26 cellular contexts compared by ENCODE assay signal in the genomic region with DNA sequence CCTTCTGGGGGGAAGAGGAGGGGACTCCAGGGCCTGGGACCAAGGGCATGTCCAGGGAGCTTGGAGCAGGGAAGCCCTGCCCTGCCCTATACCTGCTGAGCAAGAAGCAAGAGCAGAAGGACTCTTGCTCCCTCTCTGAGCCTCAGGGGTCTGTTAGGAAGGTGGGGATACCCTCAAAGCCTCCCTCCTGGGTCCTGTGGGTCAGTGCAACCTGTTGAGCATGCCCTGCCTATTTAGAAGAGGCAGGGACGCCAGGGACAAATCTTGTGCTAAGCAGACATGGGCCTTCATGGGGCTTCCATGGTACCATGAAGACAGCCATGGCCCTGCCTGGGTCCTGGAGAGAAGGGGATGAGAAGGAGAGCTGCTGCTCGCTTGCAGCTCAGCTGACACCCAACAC. TPM values are rescaled to one million over a fixed set of nuclear protein-coding genes. Genes with fewer than 3 reads are reported as not detected.
DNase-seq lines count a peak whose midpoint lies in the region; FAIRE-seq and TF ChIP-seq lines count a peak whose summit lies in the region.
"Had no signal": no experiment of that assay in that cellular context is flagged by ENCODE, and none has a peak within 500 bp of the region (broad histone marks: within the 10 kb centered on the region; RNA-seq: fewer than 3 reads in every experiment).

No MANE protein-coding gene starts in this region.

- H3K4me3 Mint-ChIP-seq in activated CD4-positive, alpha-beta T cell treated with anti-CD3 and anti-CD28 coated beads, Interleukin-2, amount 10 ng/mL, durations not matched to agents 24 days and 14 days, result peak overlapping the region; percentile 81
- peak overlapping the region; percentile 84 for H3K4me3 Mint-ChIP-seq in activated T-helper 1 cell treated with anti-CD3 and anti-CD28 coated beads, Interleukin-12 subunit alpha, Interleukin-12 subunit beta, Interleukin-2, Interleukin-4 antibody, amounts not matched to agents 30 ng/mL and 10 ng/mL and 1 ng/mL, durations not matched to agents 14 hours and 24 hours and 36 hours
- H3K4me3 Mint-ChIP-seq in neural progenitor cell, result peak overlapping the region; percentile 34
- H3K4me3 Mint-ChIP-seq: CD4-positive, alpha-beta T cell had no signal

- TF ChIP-seq POLR2A in GM12891 (IDR thresholded peaks at IDR 0.05; ENCODE audit: low read depth, low read length), result no peak

- no peaks in the 10 kb centered on the region for H3K36me3 ChIP-seq in BLaER1 treated with 17β-estradiol and CSF1 and Interleukin-3, amounts not matched to agents 10 nM and 100 nM
- H3K36me3 ChIP-seq in neural progenitor cell, result no peaks in the 10 kb centered on the region
- H3K36me3 ChIP-seq: MG63, SJCRH30 had no signal

- no peak for DNase-seq in activated CD4-positive, alpha-beta T cell treated with anti-CD3 and anti-CD28 coated beads, Interleukin-2, amount 10 ng/mL, durations not matched to agents 24 days and 14 days
- no peak for DNase-seq in activated CD4-positive, alpha-beta T cell treated with anti-CD3 and anti-CD28 coated beads, Interleukin-2, amount 50 U/mL, for 1 hour
- no peak for DNase-seq in activated T-helper 1 cell treated with anti-CD3 and anti-CD28 coated beads, Interleukin-12 subunit alpha, Interleukin-12 subunit beta, Interleukin-2, Interleukin-4 antibody, amounts not matched to agents 30 ng/mL and 10 ng/mL and 1 ng/mL, durations not matched to agents 14 hours and 24 hours and 36 hours (ENCODE audit: low spot score)
- DNase-seq in neural progenitor cell (ENCODE audit: low spot score) (no peak), GM12891 (ENCODE audit: insufficient read length, low spot score) (no peak), posterior vena cava (ENCODE audit: low spot score) (no peak)
- DNase-seq: CD4-positive, alpha-beta T cell; DMS53; H7; MG63; NCI-H1048; NCI-H1417; NCI-H1694; NCI-H2029 treated with DMSO at 0.1 percent for 48 hours; NCI-H446 treated with DMSO at 0.1 percent for 48 hours; NCI-H526 treated with DMSO at 0.1 percent for 48 hours; PC-9; SJCRH30 had no signal

- H3K79me2 ChIP-seq in neural progenitor cell (ENCODE audit: low read depth), result no peaks in the 10 kb centered on the region

- H3K4me3 ChIP-seq in BLaER1 treated with 17β-estradiol and CSF1 and Interleukin-3, amounts not matched to agents 10 nM and 100 nM, result no peak overlapping the region
- H3K4me3 ChIP-seq in neural progenitor cell, result no peak overlapping the region
- H3K4me3 ChIP-seq: K562, MG63, PC-9, SJCRH30 had no signal

- peaks cover 6% of the 10 kb centered on the region for H3K36me3 Mint-ChIP-seq in activated CD4-positive, alpha-beta T cell treated with anti-CD3 and anti-CD28 coated beads, Interleukin-2, amount 10 ng/mL, durations not matched to agents 24 days and 14 days (ENCODE audit: low read depth)
- peaks cover 18% of the 10 kb centered on the region for H3K36me3 Mint-ChIP-seq in activated T-helper 1 cell treated with anti-CD3 and anti-CD28 coated beads, Interleukin-12 subunit alpha, Interleukin-12 subunit beta, Interleukin-2, Interleukin-4 antibody, amounts not matched to agents 30 ng/mL and 10 ng/mL and 1 ng/mL, durations not matched to agents 14 hours and 24 hours and 36 hours (ENCODE audit: low read depth)
- no peaks in the 10 kb centered on the region for H3K36me3 Mint-ChIP-seq in neural progenitor cell

- H3K27ac Mint-ChIP-seq in activated CD4-positive, alpha-beta T cell treated with anti-CD3 and anti-CD28 coated beads, Interleukin-2, amount 10 ng/mL, durations not matched to agents 24 days and 14 days, result peak overlapping the region; percentile 91
- peak overlapping the region; percentile 86 for H3K27ac Mint-ChIP-seq in activated T-helper 1 cell treated with anti-CD3 and anti-CD28 coated beads, Interleukin-12 subunit alpha, Interleukin-12 subunit beta, Interleukin-2, Interleukin-4 antibody, amounts not matched to agents 30 ng/mL and 10 ng/mL and 1 ng/mL, durations not matched to agents 14 hours and 24 hours and 36 hours
- H3K27ac Mint-ChIP-seq in neural progenitor cell, result peak overlapping the region; percentile 85
- H3K27ac Mint-ChIP-seq: CD4-positive, alpha-beta T cell had no signal

- no peak overlapping the region; a peak in 1 of 22 replicates for H3K9ac ChIP-seq in BLaER1 treated with 17β-estradiol and CSF1 and Interleukin-3, amounts not matched to agents 10 nM and 100 nM
- no peak overlapping the region for H3K9ac ChIP-seq in neural progenitor cell

- H3K4me1 ChIP-seq in BLaER1 treated with 17β-estradiol and CSF1 and Interleukin-3, amounts not matched to agents 10 nM and 100 nM, result peaks cover 40 to 74% (median 69%) of the 10 kb centered on the region in 10 experiments
- peaks cover 5% of the 10 kb centered on the region for H3K4me1 ChIP-seq in neural progenitor cell

- no peaks in the 10 kb centered on the region for H3K27me3 ChIP-seq in BLaER1 treated with 17β-estradiol and CSF1 and Interleukin-3, amounts not matched to agents 10 nM and 100 nM
- H3K27me3 ChIP-seq in neural progenitor cell, result no peaks in the 10 kb centered on the region
- H3K27me3 ChIP-seq: MG63, SJCRH30 had no signal

- peaks cover 79% of the 10 kb centered on the region for H3K4me1 Mint-ChIP-seq in activated CD4-positive, alpha-beta T cell treated with anti-CD3 and anti-CD28 coated beads, Interleukin-2, amount 10 ng/mL, durations not matched to agents 24 days and 14 days
- peaks cover 90% of the 10 kb centered on the region for H3K4me1 Mint-ChIP-seq in activated T-helper 1 cell treated with anti-CD3 and anti-CD28 coated beads, Interleukin-12 subunit alpha, Interleukin-12 subunit beta, Interleukin-2, Interleukin-4 antibody, amounts not matched to agents 30 ng/mL and 10 ng/mL and 1 ng/mL, durations not matched to agents 14 hours and 24 hours and 36 hours (ENCODE audit: low read depth)
- H3K4me1 Mint-ChIP-seq in neural progenitor cell, result peaks cover 42% of the 10 kb centered on the region

- H4K20me1 ChIP-seq in BLaER1 treated with 17β-estradiol and CSF1 and Interleukin-3, amounts not matched to agents 10 nM and 100 nM, result no peaks in the 10 kb centered on the region
- H4K20me1 ChIP-seq in neural progenitor cell (ENCODE audit: low read depth), result no peaks in the 10 kb centered on the region

- H3K4me2 ChIP-seq in BLaER1 treated with 17β-estradiol and CSF1 and Interleukin-3, amounts not matched to agents 10 nM and 100 nM, result peak overlapping the region in 9 of 11 experiments; percentile 5 to 83 (median 69); a peak in 13 of 22 replicates
- no peak overlapping the region for H3K4me2 ChIP-seq in neural progenitor cell
- H3K4me2 ChIP-seq: PC-9 had no signal

- no peak for TF ChIP-seq CTCF in neural progenitor cell (IDR thresholded peaks at IDR 0.05)

- H3K27me3 Mint-ChIP-seq in activated CD4-positive, alpha-beta T cell treated with anti-CD3 and anti-CD28 coated beads, Interleukin-2, amount 10 ng/mL, durations not matched to agents 24 days and 14 days, result no peaks in the 10 kb centered on the region
- H3K27me3 Mint-ChIP-seq in activated T-helper 1 cell treated with anti-CD3 and anti-CD28 coated beads, Interleukin-12 subunit alpha, Interleukin-12 subunit beta, Interleukin-2, Interleukin-4 antibody, amounts not matched to agents 30 ng/mL and 10 ng/mL and 1 ng/mL, durations not matched to agents 14 hours and 24 hours and 36 hours (ENCODE audit: insufficient read depth), result no peaks in the 10 kb centered on the region
- H3K27me3 Mint-ChIP-seq in neural progenitor cell (ENCODE audit: insufficient read depth, low read depth), result peaks cover 26% of the 10 kb centered on the region
- H3K27me3 Mint-ChIP-seq: CD4-positive, alpha-beta T cell had no signal

- peak overlapping the region; percentile 60 for H2AFZ ChIP-seq in neural progenitor cell (replicated peaks)
- H2AFZ ChIP-seq: PC-9 had no signal

- no peaks in the 10 kb centered on the region for H3K9me3 Mint-ChIP-seq in activated CD4-positive, alpha-beta T cell treated with anti-CD3 and anti-CD28 coated beads, Interleukin-2, amount 10 ng/mL, durations not matched to agents 24 days and 14 days
- H3K9me3 Mint-ChIP-seq in activated T-helper 1 cell treated with anti-CD3 and anti-CD28 coated beads, Interleukin-12 subunit alpha, Interleukin-12 subunit beta, Interleukin-2, Interleukin-4 antibody, amounts not matched to agents 30 ng/mL and 10 ng/mL and 1 ng/mL, durations not matched to agents 14 hours and 24 hours and 36 hours, result no peaks in the 10 kb centered on the region
- H3K9me3 Mint-ChIP-seq in neural progenitor cell, result no peaks in the 10 kb centered on the region
- H3K9me3 Mint-ChIP-seq: CD4-positive, alpha-beta T cell had no signal

- no peak overlapping the region for H3K27ac ChIP-seq in BLaER1 treated with 17β-estradiol and CSF1 and Interleukin-3, amounts not matched to agents 10 nM and 100 nM
- no peak overlapping the region for H3K27ac ChIP-seq in neural progenitor cell
- H3K27ac ChIP-seq: PC-9, SJCRH30 had no signal

- H3K9me3 ChIP-seq in BLaER1 treated with 17β-estradiol and CSF1 and Interleukin-3, amounts not matched to agents 10 nM and 100 nM (replicated peaks in 1 of 11), result no peaks in the 10 kb centered on the region; a peak in 1 of 22 replicates
- no peaks in the 10 kb centered on the region for H3K9me3 ChIP-seq in neural progenitor cell (ENCODE audit: low read depth)
- H3K9me3 ChIP-seq: MG63, SJCRH30 had no signal

- intact Hi-C loops in activated CD4-positive, alpha-beta T cell treated with anti-CD3 and anti-CD28 coated beads, Interleukin-2, amount 10 ng/mL, durations not matched to agents 24 days and 14 days (cut with micrococcal nuclease), result loop anchor here (2.0 to 5.0 kb wide), 2 partner anchors 15 to 84 kb away; no protein-coding TSS in a partner anchor
- intact Hi-C loops in activated T-helper 1 cell treated with anti-CD3 and anti-CD28 coated beads, Interleukin-12 subunit alpha, Interleukin-12 subunit beta, Interleukin-2, Interleukin-4 antibody, amounts not matched to agents 30 ng/mL and 10 ng/mL and 1 ng/mL, durations not matched to agents 14 hours and 24 hours and 36 hours (cut with micrococcal nuclease), result loop anchor here (2.0 kb wide), 1 partner anchor 15 kb away; no protein-coding TSS in a partner anchor
- intact Hi-C loops in posterior vena cava (cut with DNase I), result no loop called here

- no peak for FAIRE-seq in GM12891 (lab: Jason Lieb, UNC)
- FAIRE-seq: K562 had no signal

- H3F3A ChIP-seq in neural progenitor cell (ENCODE audit: low read depth), result no peaks in the 10 kb centered on the region

RNA-seq across cellular contexts. Expression of a gene that starts 39.4 kb away (rescaled TPM):
- total RNA-seq in activated CD4-positive, alpha-beta T cell treated with anti-CD3 and anti-CD28 coated beads, Interleukin-2, amount 10 ng/mL, durations not matched to agents 24 days and 14 days, result not detected in 2 replicates
- total RNA-seq in activated T-helper 1 cell treated with anti-CD3 and anti-CD28 coated beads, Interleukin-12 subunit alpha, Interleukin-12 subunit beta, Interleukin-2, Interleukin-4 antibody, amounts not matched to agents 30 ng/mL and 10 ng/mL and 1 ng/mL, durations not matched to agents 14 hours and 24 hours and 36 hours, result not detected in 2 replicates
- total RNA-seq in neural progenitor cell (ENCODE audit: low replicate concordance), result not detected in 2 replicates
- polyA plus RNA-seq in GM12891 (2012; ENCODE audit: low read depth, missing spikeins), result not detected
- not detected for total RNA-seq in posterior vena cava
- total RNA-seq: A172; CD4-positive, alpha-beta T cell; Daoy; G401; H7; HT1080; K562; PC-9; Right ventricle myocardium inferior; RPMI7951; SJCRH30 had no signal
- polyA plus RNA-seq: K562 had no signal

RNA-seq across cellular contexts. Expression of a gene that starts 44.5 kb away (rescaled TPM):
- total RNA-seq in activated CD4-positive, alpha-beta T cell treated with anti-CD3 and anti-CD28 coated beads, Interleukin-2, amount 10 ng/mL, durations not matched to agents 24 days and 14 days, result 72.0 and 72.4 TPM in 2 replicates
- 67.1 and 67.3 TPM in 2 replicates for total RNA-seq in activated T-helper 1 cell treated with anti-CD3 and anti-CD28 coated beads, Interleukin-12 subunit alpha, Interleukin-12 subunit beta, Interleukin-2, Interleukin-4 antibody, amounts not matched to agents 30 ng/mL and 10 ng/mL and 1 ng/mL, durations not matched to agents 14 hours and 24 hours and 36 hours
- total RNA-seq in neural progenitor cell (ENCODE audit: low replicate concordance) (22.2 and 29.8 TPM in 2 replicates), posterior vena cava (10 to 100 TPM; 22.7 to 25.6 TPM)
- 23.6 TPM for polyA plus RNA-seq in GM12891 (2012; ENCODE audit: low read depth, missing spikeins)

Comparison
In these comparisons a context has a peak if more than half of its experiments do, and no peak if none do; other contexts are left out.
1. H3K4me3 Mint-ChIP-seq: peak in every context shown above with its lines; median percentile 84 in activated T-helper 1 cell treated with anti-CD3 and anti-CD28 coated beads, Interleukin-12 subunit alpha, Interleukin-12 subunit beta, Interleukin-2, Interleukin-4 antibody, amounts not matched to agents 30 ng/mL and 10 ng/mL and 1 ng/mL, durations not matched to agents 14 hours and 24 hours and 36 hours; 81 in activated CD4-positive, alpha-beta T cell treated with anti-CD3 and anti-CD28 coated beads, Interleukin-2, amount 10 ng/mL, durations not matched to agents 24 days and 14 days; 34 in neural progenitor cell.
2. intact Hi-C loops: an anchor here in activated CD4-positive, alpha-beta T cell treated with anti-CD3 and anti-CD28 coated beads, Interleukin-2, amount 10 ng/mL, durations not matched to agents 24 days and 14 days (2.0 to 5.0 kb wide) and activated T-helper 1 cell treated with anti-CD3 and anti-CD28 coated beads, Interleukin-12 subunit alpha, Interleukin-12 subunit beta, Interleukin-2, Interleukin-4 antibody, amounts not matched to agents 30 ng/mL and 10 ng/mL and 1 ng/mL, durations not matched to agents 14 hours and 24 hours and 36 hours (2.0 kb wide); none called in posterior vena cava.